8 cellular contexts compared by ENCODE assay signal in genomic region chr6:159790947-159791598, GRCh38. TPM values are rescaled to one million over a fixed set of nuclear protein-coding genes. Genes with fewer than 3 reads are reported as not detected.
DNase-seq lines count a peak whose midpoint lies in the region; ATAC-seq, FAIRE-seq and TF ChIP-seq lines count a peak whose summit lies in the region.

No MANE protein-coding gene starts in this region.

- H3K4me3 ChIP-seq in AG04450 (ENCODE audit: low read depth, low read length) (peak overlapping the region; percentile 91), HEK293 (ENCODE audit: low read depth, low read length) (peak overlapping the region; percentile 92), small intestine (ENCODE audit: low read depth in 1 of 2, low read length in 2 of 2) (peak overlapping the region; percentile 67 to 84)

- ATAC-seq in left cardiac atrium = no peak
- ATAC-seq in GM19328 (IDR thresholded peaks at IDR 0.05; ENCODE audit: unreplicated experiment) = no peak

- no peaks in the 10 kb centered on the region for H3K27me3 ChIP-seq in AG04450 (ENCODE audit: control insufficient read depth, insufficient read depth, low read length)
- no peaks in the 10 kb centered on the region for H3K27me3 ChIP-seq in small intestine (ENCODE audit: control insufficient read depth in 2 of 2, insufficient read depth in 2 of 2, low read length in 2 of 2)

- H3K27ac Mint-ChIP-seq in activated CD4-positive, alpha-beta memory T cell treated with anti-CD3 and anti-CD28 coated beads for 36 hours = peak overlapping the region; percentile 98

- DNase-seq in AG04450 (ENCODE audit: low read depth, low spot score) (no peak), left cardiac atrium (peak; percentile 22), small intestine (peak; percentile 31), Ammon's horn (ENCODE audit: low spot score) (no peak), cerebellar cortex (ENCODE audit: low spot score) (no peak)
- DNase-seq in activated CD4-positive, alpha-beta memory T cell treated with anti-CD3 and anti-CD28 coated beads for 36 hours = no peak

- no peaks in the 10 kb centered on the region for H3K27me3 Mint-ChIP-seq in activated CD4-positive, alpha-beta memory T cell treated with anti-CD3 and anti-CD28 coated beads for 36 hours

- H3K36me3 ChIP-seq in HEK293 (ENCODE audit: control insufficient read depth in 2 of 2, insufficient read depth in 1 of 2, low read length in 2 of 2) (peaks cover 33 to 69% of the 10 kb centered on the region in 2 experiments), small intestine (ENCODE audit: control insufficient read depth in 2 of 2, insufficient read depth in 2 of 2, low read length in 2 of 2) (peaks cover 3 to 4% of the 10 kb centered on the region in 2 donors)

- WGBS in small intestine, 3 donors = 6 to 11% (median 11%) methylated on average over 19 of the region's 19 CpGs

- peaks cover 63% of the 10 kb centered on the region for H3K36me3 Mint-ChIP-seq in activated CD4-positive, alpha-beta memory T cell treated with anti-CD3 and anti-CD28 coated beads for 36 hours

- TF ChIP-seq CTCF in AG04450 (IDR thresholded peaks at IDR 0.05; ENCODE audit: low read depth, low read length) (no peak), HEK293 (tag by site-specific recombination; IDR thresholded peaks at IDR 0.05) (no peak)

- H3K4me3 Mint-ChIP-seq in activated CD4-positive, alpha-beta memory T cell treated with anti-CD3 and anti-CD28 coated beads for 36 hours = peak overlapping the region; percentile 96

- CTCF ChIA-PET in AG04450 (lab: Charles Lee) = interaction anchor here (0.9 to 2.7 kb wide), 3 partner anchors 100 to 664 kb away, joined by 3 to 16 read pairs (median 3); no protein-coding TSS in a partner anchor
- CTCF ChIA-PET in HEK293 (lab: Yijun Ruan, JAX) = interaction anchor here (0.6 to 2.1 kb wide), 7 partner anchors 16 to 99 kb away, joined by 3 to 10 read pairs (median 4); no protein-coding TSS in a partner anchor
- CTCF ChIA-PET in activated CD4-positive, alpha-beta memory T cell treated with anti-CD3 and anti-CD28 coated beads for 36 hours (lab: Charles Lee) = interaction anchor here (0.5 to 1.6 kb wide), 6 partner anchors 11 to 823 kb away, joined by 3 to 4 read pairs (median 4); no protein-coding TSS in a partner anchor

- POLR2A ChIA-PET in AG04450 (lab: Yijun Ruan, JAX) = interaction anchor here (1.4 to 3.2 kb wide), 3 partner anchors 30 to 239 kb away, joined by 4 to 20 read pairs (median 18); partner anchors contain the start of genes ACAT2 and WTAP
- POLR2A ChIA-PET in HEK293 (lab: Yijun Ruan, JAX) = interaction anchor here (0.9 to 4.2 kb wide), 12 partner anchors 8 to 98 kb away, joined by 3 to 88 read pairs (median 7); partner anchors contain the start of genes ACAT2, PNLDC1, SOD2 and WTAP
- POLR2A ChIA-PET in activated CD4-positive, alpha-beta memory T cell treated with anti-CD3 and anti-CD28 coated beads for 36 hours (lab: Charles Lee) = interaction anchor here (1.4 to 5.2 kb wide), 4 partner anchors 30 to 177 kb away, joined by 5 to 90 read pairs (median 27); partner anchors contain the start of genes ACAT2, SOD2 and WTAP

- peaks cover 8% of the 10 kb centered on the region for H3K4me1 ChIP-seq in HEK293 (ENCODE audit: control insufficient read depth, insufficient read depth, low read length)
- peaks cover 0 to 17% of the 10 kb centered on the region in 2 donors for H3K4me1 ChIP-seq in small intestine (ENCODE audit: control insufficient read depth in 2 of 2, insufficient read depth in 1 of 2, low read depth in 1 of 2, low read length in 1 of 2)

- intact Hi-C loops in activated CD4-positive, alpha-beta memory T cell treated with anti-CD3 and anti-CD28 coated beads for 36 hours (cut with micrococcal nuclease) = loop anchor here (1.0 to 5.0 kb wide), 3 partner anchors 140 to 671 kb away; no protein-coding TSS in a partner anchor
- intact Hi-C loops in left cardiac atrium (cut with DNase I) = no loop called here

- H3K9me3 ChIP-seq in AG04450 (ENCODE audit: control insufficient read depth, insufficient read depth, low read length) = peaks cover 4% of the 10 kb centered on the region; the same call in 1 of the 2 replicates
- no peaks in the 10 kb centered on the region for H3K9me3 ChIP-seq in HEK293 (ENCODE audit: control insufficient read depth, insufficient read depth, low read depth, low read length)
- H3K9me3 ChIP-seq in small intestine (ENCODE audit: control insufficient read depth, low read depth) = no peaks in the 10 kb centered on the region

- no peaks in the 10 kb centered on the region for H3K9me3 Mint-ChIP-seq in activated CD4-positive, alpha-beta memory T cell treated with anti-CD3 and anti-CD28 coated beads for 36 hours

- H3K27ac ChIP-seq in AG04450 (ENCODE audit: low read depth, low read length) (peak overlapping the region; percentile 83), HEK293 (ENCODE audit: extremely low read depth, low read depth, low read length) (peak overlapping the region; percentile 58; the same call in 1 of the 2 replicates), small intestine (ENCODE audit: low read depth in 1 of 2, low read length in 1 of 2) (peak overlapping the region; percentile 90 to 98)

- peaks cover 56% of the 10 kb centered on the region for H3K4me1 Mint-ChIP-seq in activated CD4-positive, alpha-beta memory T cell treated with anti-CD3 and anti-CD28 coated beads for 36 hours (ENCODE audit: low read depth)

- FAIRE-seq in small intestine (lab: Jason Lieb, UNC) = no peak

TF ChIP-seq in HEK293, 187 proteins besides CTCF, POLR2A, EP300 and RAD21:
- TF ChIP-seq KLF1 (tag by site-specific recombination; IDR thresholded peaks at IDR 0.05) = no peak
- TF ChIP-seq GLI2 (tag by site-specific recombination; IDR thresholded peaks at IDR 0.05; ENCODE audit: borderline replicate concordance, low read depth) = no peak
- TF ChIP-seq ZNF341 (tag by site-specific recombination; IDR thresholded peaks at IDR 0.05; ENCODE audit: low read depth) = no peak
- TF ChIP-seq ZNF623 (tag by site-specific recombination; IDR thresholded peaks at IDR 0.05) = no peak
- no peak for TF ChIP-seq ZNF157 (tag by site-specific recombination; IDR thresholded peaks at IDR 0.05)
- no peak for TF ChIP-seq ZSCAN30 (tag by site-specific recombination; IDR thresholded peaks at IDR 0.05)
- no peak for TF ChIP-seq ZIC2 (tag by site-specific recombination; IDR thresholded peaks at IDR 0.05)
- TF ChIP-seq ZNF629 (tag by site-specific recombination; IDR thresholded peaks at IDR 0.05) = no peak
- TF ChIP-seq GLIS1 (tag by site-specific recombination; IDR thresholded peaks at IDR 0.05) = no peak
- no peak for TF ChIP-seq ZNF558 (tag by site-specific recombination; IDR thresholded peaks at IDR 0.05)
- TF ChIP-seq ZNF335 (tag by site-specific recombination; conservative IDR thresholded peaks at IDR 0.05) = no peak
- no peak for TF ChIP-seq ZNF747 (tag by site-specific recombination; IDR thresholded peaks at IDR 0.05)
- no peak for TF ChIP-seq SP7 (tag by site-specific recombination; IDR thresholded peaks at IDR 0.05)
- no peak for TF ChIP-seq ZNF114 (tag by site-specific recombination; IDR thresholded peaks at IDR 0.05)

RNA-seq across cellular contexts. Expression of gene MRPL18, which starts 0.8 kb away (rescaled TPM):
- polyA plus RNA-seq in AG04450 (2011; rRNA removed) (80.4 and 96.7 TPM in 2 replicates), small intestine (10 to 100 TPM; 74.8 to 83.3 (median 77.2) TPM)
- 26.6 and 31.1 TPM in 2 replicates for polyA minus RNA-seq in AG04450 (2011; rRNA and poly(A)+ RNA removed)
- 10 to 100 TPM; 84.6 to 89.9 TPM for total RNA-seq in activated CD4-positive, alpha-beta memory T cell treated with anti-CD3 and anti-CD28 coated beads for 36 hours
- total RNA-seq in left cardiac atrium = 10 to 100 TPM; 63.4 to 63.9 TPM

RNA-seq across cellular contexts. Expression of gene TCP1, which starts 1.7 kb away (rescaled TPM):
- 132 and 182 TPM in 2 replicates for polyA plus RNA-seq in AG04450 (2011; rRNA removed)
- polyA minus RNA-seq in AG04450 (2011; rRNA and poly(A)+ RNA removed) = 135 and 171 TPM in 2 replicates
- total RNA-seq in activated CD4-positive, alpha-beta memory T cell treated with anti-CD3 and anti-CD28 coated beads for 36 hours = 100 to 1,000 TPM; 429 to 438 TPM
- 100 to 1,000 TPM; 145 to 165 TPM for total RNA-seq in left cardiac atrium
- 100 to 1,000 TPM in 1 of 3 donors, 10 to 100 TPM in 2; 67.8 to 109 (median 70.2) TPM for polyA plus RNA-seq in small intestine

RNA-seq across cellular contexts. Expression of gene PNLDC1, which starts 9.0 kb away (rescaled TPM):
- 0.11 and 0.19 TPM in 2 replicates for polyA plus RNA-seq in AG04450 (2011; rRNA removed)
- polyA minus RNA-seq in AG04450 (2011; rRNA and poly(A)+ RNA removed) = 0.32 TPM in 1 of 2 replicates, not detected in the other
- under 1 TPM; 0.29 to 0.31 TPM for total RNA-seq in activated CD4-positive, alpha-beta memory T cell treated with anti-CD3 and anti-CD28 coated beads for 36 hours
- total RNA-seq in left cardiac atrium = under 1 TPM in 1 of 2 donors, not detected in 1; 0.47 TPM
- under 1 TPM in 1 of 3 donors, not detected in 2; 0.04 TPM for polyA plus RNA-seq in small intestine

RNA-seq across cellular contexts. Expression of gene ACAT2, which starts 29.2 kb away (rescaled TPM):
- polyA plus RNA-seq in AG04450 (2011; rRNA removed) (36.9 and 39.9 TPM in 2 replicates), small intestine (10 to 100 TPM; 12.2 to 55.0 (median 20.1) TPM)
- polyA minus RNA-seq in AG04450 (2011; rRNA and poly(A)+ RNA removed) = 18.5 and 30.1 TPM in 2 replicates
- total RNA-seq in activated CD4-positive, alpha-beta memory T cell treated with anti-CD3 and anti-CD28 coated beads for 36 hours = 100 to 1,000 TPM; 115 to 116 TPM
- 10 to 100 TPM; 10.3 to 12.2 TPM for total RNA-seq in left cardiac atrium

Comparison
In these comparisons a context has a peak if more than half of its experiments do, and no peak if none do; other contexts are left out.
1. DNase-seq: peak in left cardiac atrium (single experiment) and small intestine (single experiment); none in AG04450 (single experiment), activated CD4-positive, alpha-beta memory T cell treated with anti-CD3 and anti-CD28 coated beads for 36 hours (single experiment), Ammon's horn (single experiment) and cerebellar cortex (single experiment).
2. Peak in every context shown above with its lines, with median percentiles within 50 percentile points of each other: H3K27ac ChIP-seq and H3K4me3 ChIP-seq.